ENCODE assay signal across 9 cellular contexts in the genomic region with DNA sequence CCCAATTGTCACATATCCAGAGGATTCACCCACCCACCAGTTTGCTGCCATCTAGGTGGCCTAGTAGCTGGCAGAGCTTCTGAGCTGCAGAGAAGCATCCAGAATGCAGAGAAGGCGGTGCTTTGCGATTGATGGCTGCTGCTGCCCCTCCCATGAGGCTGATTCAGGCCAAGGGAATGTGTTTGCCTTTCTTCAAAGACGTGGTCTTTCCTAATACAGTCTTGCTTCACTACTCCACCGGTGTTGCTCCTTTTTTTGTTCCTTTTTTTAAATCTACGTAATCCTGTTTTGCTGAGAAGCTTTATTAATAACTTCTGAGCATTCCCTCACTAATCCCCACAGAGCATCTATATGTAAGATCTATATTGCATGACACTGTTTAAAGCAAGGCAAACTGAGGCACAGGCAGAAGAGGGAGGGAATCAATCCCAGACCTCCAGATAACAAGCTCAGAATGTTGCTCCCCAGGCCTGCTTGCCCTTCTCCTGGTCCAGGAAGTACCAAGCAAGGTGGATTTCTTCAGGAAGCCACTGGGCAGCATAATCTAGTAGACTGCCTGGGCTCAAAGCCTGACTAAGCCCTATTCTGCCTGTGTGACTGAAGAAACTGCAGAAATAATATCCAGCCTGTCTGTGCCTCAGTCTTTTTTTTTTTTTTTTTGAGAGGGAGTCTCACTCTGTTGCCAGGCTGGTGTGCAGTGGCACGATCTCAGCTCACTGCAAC.
DNase-seq lines count a peak whose midpoint lies in the region; ATAC-seq, FAIRE-seq and TF ChIP-seq lines count a peak whose summit lies in the region.
"Had no signal": no experiment of that assay in that cellular context is flagged by ENCODE, and none has a peak within 500 bp of the region (broad histone marks: within the 10 kb centered on the region; RNA-seq: fewer than 3 reads in every experiment).

No MANE protein-coding gene starts in this region.

- H3K4me3 ChIP-seq in HUES6 (ENCODE audit: low read depth, low read length): peak overlapping the region; percentile 21; the same call in 1 of the 2 replicates
- H3K4me3 ChIP-seq in astrocyte of the cerebellum (ENCODE audit: low read depth, low read length): no peak overlapping the region
- no peak overlapping the region for H3K4me3 ChIP-seq in right lobe of liver

- DNase-seq in astrocyte of the cerebellum (ENCODE audit: low read depth) (peak; percentile 32), right lobe of liver (no peak), NCI-H748 treated with DMSO at 0.1 percent for 48 hours (lab: John Stamatoyannopoulos, UW) (no peak)
- no peak for DNase-seq in activated CD8-positive, alpha-beta memory T cell treated with anti-CD3 and anti-CD28 coated beads for 24 hours
- DNase-seq: CD4-positive, CD25-positive, alpha-beta regulatory T cell had no signal

- 18% methylated on average over 4 of the region's 6 CpGs for WGBS in right lobe of liver (ENCODE audit: insufficient coverage, low coverage, low lambda C conversion rate, missing lambda C conversion rate)

- ATAC-seq in right lobe of liver: peak in 3 of 4 donors; percentile 49 to 70 (median 70)
- ATAC-seq in GM21529 (IDR thresholded peaks at IDR 0.05; ENCODE audit: unreplicated experiment): no peak
- no peak for ATAC-seq in HG03135 (IDR thresholded peaks at IDR 0.05; ENCODE audit: unreplicated experiment)

- H3K9ac ChIP-seq in HUES6 (ENCODE audit: low read length): peak overlapping the region; percentile 66

- peak; percentile 95 for FAIRE-seq in A204.1 (lab: Jason Lieb, UNC)

- H3K27me3 ChIP-seq in HUES6 (ENCODE audit: control insufficient read depth, insufficient read depth, low read length) (no peaks in the 10 kb centered on the region), right lobe of liver (no peaks in the 10 kb centered on the region)

- H3K36me3 ChIP-seq in HUES6 (ENCODE audit: control insufficient read depth, insufficient read depth, low read length): no peaks in the 10 kb centered on the region
- H3K36me3 ChIP-seq in right lobe of liver: no peaks in the 10 kb centered on the region

- H3K27ac ChIP-seq in HUES6 (ENCODE audit: low read depth, low read length) (peak overlapping the region; percentile 77; the same call in 1 of the 2 replicates), right lobe of liver (no peak overlapping the region)

- in situ Hi-C loops in astrocyte of the cerebellum (cut with HindIII; ENCODE audit: low sequenced_read_pairs): no loop called here

- intact Hi-C loops in right lobe of liver (cut with DNase I): no loop called here

- no peak for TF ChIP-seq POLR2A in right lobe of liver (IDR thresholded peaks at IDR 0.05)

- TF ChIP-seq CTCF in astrocyte of the cerebellum (IDR thresholded peaks at IDR 0.05; ENCODE audit: low read depth, low read length, missing control alignments): no peak
- TF ChIP-seq CTCF in right lobe of liver (IDR thresholded peaks at IDR 0.05): no peak

- H3K9me3 ChIP-seq in HUES6 (ENCODE audit: control insufficient read depth, insufficient read depth, low read depth, low read length) (no peaks in the 10 kb centered on the region), right lobe of liver (no peaks in the 10 kb centered on the region)

- peaks cover 38% of the 10 kb centered on the region for H3K4me1 ChIP-seq in HUES6 (ENCODE audit: control insufficient read depth, insufficient read depth, low read length)
- H3K4me1 ChIP-seq in right lobe of liver: no peaks in the 10 kb centered on the region

Comparison
In these comparisons a context has a peak if more than half of its experiments do, and no peak if none do; other contexts are left out.
1. ATAC-seq: peak in right lobe of liver (3 of 4); none in GM21529 (single experiment) and HG03135 (single experiment).